ENCODE assay signal across 24 cellular contexts in the genomic region with DNA sequence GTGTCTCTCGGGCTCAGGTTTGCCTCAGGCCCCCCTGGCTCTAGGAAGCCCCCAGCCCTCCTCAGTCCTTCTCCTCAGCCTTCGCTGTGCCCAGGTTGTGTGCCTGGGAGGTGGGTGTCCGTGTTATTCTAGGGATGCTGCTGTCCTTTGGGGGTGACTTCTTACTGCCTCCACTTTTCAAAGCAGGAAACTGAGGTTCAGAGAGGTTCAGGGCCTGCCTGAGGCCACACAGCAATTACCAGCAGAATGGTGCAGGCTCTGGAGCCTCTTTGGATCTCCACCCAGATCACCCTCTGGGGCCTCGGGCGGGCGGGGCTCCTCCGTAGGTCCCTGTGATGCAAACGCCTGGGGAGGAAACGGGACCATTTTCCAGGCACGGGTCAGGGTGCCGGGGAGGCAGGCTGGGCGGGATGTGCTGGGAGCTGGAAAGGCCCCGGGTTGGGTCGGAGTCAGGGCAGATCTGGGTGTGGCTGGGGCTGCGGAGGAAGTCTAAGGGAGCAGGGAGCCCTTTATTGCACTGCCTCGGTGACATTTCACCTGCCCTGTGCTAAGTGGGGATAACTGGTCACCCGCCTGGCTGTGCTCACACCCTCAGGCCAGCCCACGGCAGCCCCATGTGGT. TPM values are rescaled to one million over a fixed set of nuclear protein-coding genes. Genes with fewer than 3 reads are reported as not detected.
"Had no signal": no experiment of that assay in that cellular context is flagged by ENCODE, and none has a peak within 500 bp of the region (broad histone marks: within the 10 kb centered on the region; RNA-seq: fewer than 3 reads in every experiment).

No MANE protein-coding gene starts in this region.

- H3K9me3 ChIP-seq: adrenal gland, breast epithelium, gastrocnemius medialis, ovary, thyroid gland had no signal

- H3K4me3 ChIP-seq: adrenal gland, breast epithelium, gastrocnemius medialis, ovary, thyroid gland had no signal

- H3K4me1 ChIP-seq: adrenal gland, breast epithelium, gastrocnemius medialis had no signal

- H3K27me3 ChIP-seq: adrenal gland, ovary, thyroid gland had no signal

- ATAC-seq: activated naive CD4-positive, alpha-beta T cell treated with anti-CD3 and anti-CD28 coated beads, Interleukin-2, amount 50 U/mL, for 72 hours; gastrocnemius medialis; left ventricle myocardium superior; naive thymus-derived CD8-positive, alpha-beta T cell; sciatic nerve had no signal

- DNase-seq: activated B cell treated with CpG ODN at 0.5 μM for 24 hours; activated CD4-positive, alpha-beta memory T cell treated with anti-CD3 and anti-CD28 coated beads for 36 hours; activated CD4-positive, alpha-beta T cell treated with anti-CD3 and anti-CD28 coated beads for 4 hours; activated gamma-delta T cell treated with Interleukin-2 at 50 U/mL for 16 hours; activated T-cell treated with anti-CD3 and anti-CD28 coated beads for 4 hours; cortex of kidney; gastrocnemius medialis; head of caudate nucleus; left ventricle myocardium superior; naive thymus-derived CD8-positive, alpha-beta T cell; ovary; stimulated activated CD4-positive, alpha-beta T cell treated with anti-CD3 and anti-CD28 coated beads, Interleukin-4, amount 100 ng/mL, for 4 hours; stimulated activated naive CD4-positive, alpha-beta T cell; T-helper 9 cell; thyroid gland had no signal

- H3K36me3 ChIP-seq: adrenal gland, breast epithelium, gastrocnemius medialis, ovary, thyroid gland had no signal

- H3K27ac ChIP-seq: adrenal gland, breast epithelium, gastrocnemius medialis, ovary, thyroid gland had no signal

RNA-seq across cellular contexts. Expression of a gene that starts 23.2 kb away (rescaled TPM):
- total RNA-seq: activated B cell treated with CpG ODN at 0.5 μM for 24 hours; activated CD4-positive, alpha-beta memory T cell treated with anti-CD3 and anti-CD28 coated beads for 36 hours; activated naive CD4-positive, alpha-beta T cell treated with anti-CD3 and anti-CD28 coated beads, Interleukin-2, amount 50 U/mL, for 72 hours; activated T-helper 1 cell treated with anti-CD3 and anti-CD28 coated beads, Interleukin-12 subunit alpha, Interleukin-12 subunit beta, Interleukin-2, Interleukin-4 antibody, amounts not matched to agents 30 ng/mL and 10 ng/mL and 1 ng/mL, durations not matched to agents 14 hours and 24 hours and 36 hours; astrocyte; gastrocnemius medialis; kidney epithelial cell; naive thymus-derived CD8-positive, alpha-beta T cell; subcutaneous adipose tissue had no signal
- polyA plus RNA-seq: naive thymus-derived CD8-positive, alpha-beta T cell had no signal

RNA-seq across cellular contexts. Expression of a gene that starts 25.2 kb away (rescaled TPM):
- total RNA-seq: activated B cell treated with CpG ODN at 0.5 μM for 24 hours; activated CD4-positive, alpha-beta memory T cell treated with anti-CD3 and anti-CD28 coated beads for 36 hours; activated naive CD4-positive, alpha-beta T cell treated with anti-CD3 and anti-CD28 coated beads, Interleukin-2, amount 50 U/mL, for 72 hours; activated T-helper 1 cell treated with anti-CD3 and anti-CD28 coated beads, Interleukin-12 subunit alpha, Interleukin-12 subunit beta, Interleukin-2, Interleukin-4 antibody, amounts not matched to agents 30 ng/mL and 10 ng/mL and 1 ng/mL, durations not matched to agents 14 hours and 24 hours and 36 hours; adrenal gland; gastrocnemius medialis; kidney epithelial cell; left ventricle myocardium superior; naive thymus-derived CD8-positive, alpha-beta T cell; pulmonary artery endothelial cell; sciatic nerve; subcutaneous adipose tissue had no signal
- polyA plus RNA-seq: adrenal gland; naive thymus-derived CD8-positive, alpha-beta T cell; ovary had no signal
